9 cellular contexts compared by ENCODE assay signal in the genomic region with DNA sequence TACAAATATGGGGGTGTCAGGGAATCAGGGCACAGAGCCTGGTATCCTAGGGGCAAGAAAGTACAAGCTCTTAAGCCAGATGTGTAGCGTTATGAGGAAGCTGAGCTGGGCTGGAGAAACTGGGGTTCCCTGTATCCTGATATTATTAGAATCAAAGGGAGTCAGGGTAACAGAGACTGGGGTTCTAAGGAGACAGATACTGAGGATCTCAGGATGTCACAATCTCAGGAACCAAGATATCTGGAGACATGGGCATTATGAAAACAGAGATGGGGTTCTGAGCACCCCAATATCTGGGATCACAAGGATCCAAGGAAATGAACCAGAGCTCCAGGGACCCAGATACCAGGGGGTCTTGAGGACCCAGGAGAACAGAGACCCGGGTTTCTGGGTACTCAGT. TPM values are rescaled to one million over a fixed set of nuclear protein-coding genes. Genes with fewer than 3 reads are reported as not detected.
DNase-seq lines count a peak whose midpoint lies in the region; ATAC-seq and TF ChIP-seq lines count a peak whose summit lies in the region.
"Had no signal": no experiment of that assay in that cellular context is flagged by ENCODE, and none has a peak within 500 bp of the region (broad histone marks: within the 10 kb centered on the region; RNA-seq: fewer than 3 reads in every experiment).

No MANE protein-coding gene starts in this region.

- H3K4me3 Mint-ChIP-seq in GM23338: peak overlapping the region; percentile 65
- peak overlapping the region; percentile 68 for H3K4me3 Mint-ChIP-seq in WTC11

- H3K79me2 ChIP-seq in GM23338 (replicated peaks; ENCODE audit: insufficient read depth): no peaks in the 10 kb centered on the region

- H3K27me3 ChIP-seq in GM23338 (ENCODE audit: insufficient read depth) (peaks cover 92% of the 10 kb centered on the region), gastroesophageal sphincter (no peaks in the 10 kb centered on the region), skeletal muscle satellite cell (ENCODE audit: control insufficient read depth, insufficient read depth, low read length) (no peaks in the 10 kb centered on the region)

- TF ChIP-seq CTCF in GM23338 (conservative IDR thresholded peaks at IDR 0.05; ENCODE audit: low read depth in 2 of 2): no peak
- no peak for TF ChIP-seq CTCF in WTC11 (IDR thresholded peaks at IDR 0.05)
- no peak for TF ChIP-seq CTCF in gastroesophageal sphincter (IDR thresholded peaks at IDR 0.05)

- TF ChIP-seq EP300 in gastroesophageal sphincter (IDR thresholded peaks at IDR 0.05): no peak

- H3F3A ChIP-seq in GM23338 (replicated peaks; ENCODE audit: low read depth): peaks cover 9% of the 10 kb centered on the region

- peak overlapping the region; percentile 87 for H3K9ac ChIP-seq in skeletal muscle satellite cell (ENCODE audit: low read depth, low read length)

- no peak for ATAC-seq in GM23338
- ATAC-seq in WTC11: no peak
- no peak for ATAC-seq in gastroesophageal sphincter
- ATAC-seq in GM18861 (IDR thresholded peaks at IDR 0.05; ENCODE audit: unreplicated experiment): no peak
- no peak for ATAC-seq in esophagus mucosa

- POLR2A ChIA-PET in WTC11 (lab: Charles Lee): interaction anchor here (1.1 to 1.2 kb wide), 2 partner anchors 8 to 21 kb away, joined by 3 to 5 read pairs; no protein-coding TSS in a partner anchor

- peak overlapping the region; percentile 86 for H3K4me3 ChIP-seq in GM23338
- H3K4me3 ChIP-seq in gastroesophageal sphincter: peak overlapping the region; percentile 81 to 85
- H3K4me3 ChIP-seq in skeletal muscle satellite cell (ENCODE audit: low read length): peak overlapping the region; percentile 77

- DNase-seq in GM23338 (ENCODE audit: low spot score): no peak
- no peak for DNase-seq in WTC11 (ENCODE audit: low spot score)
- DNase-seq in NCI-H2029 treated with DMSO at 0.1 percent for 48 hours (lab: John Stamatoyannopoulos, UW): no peak
- no peak for DNase-seq in NCI-H82 (lab: John Stamatoyannopoulos, UW)

- H3K9me3 ChIP-seq in gastroesophageal sphincter (no peaks in the 10 kb centered on the region), skeletal muscle satellite cell (replicated peaks; ENCODE audit: low read length) (no peaks in the 10 kb centered on the region)

- H3K27me3 Mint-ChIP-seq in GM23338 (ENCODE audit: insufficient read depth, low read depth, poor library complexity) (peaks cover 70% of the 10 kb centered on the region), WTC11 (ENCODE audit: low read depth) (peaks cover 85% of the 10 kb centered on the region)

- WGBS in gastroesophageal sphincter (ENCODE audit: low coverage in 1 of 2), 2 donors: 25 to 45% methylated on average over 1 to 2 of the region's 2 CpGs

- H3K27ac ChIP-seq in GM23338 (ENCODE audit: low read depth): no peak overlapping the region
- peak overlapping the region; percentile 72 to 92 (median 92) for H3K27ac ChIP-seq in gastroesophageal sphincter

- peaks cover 4% of the 10 kb centered on the region; the same call in 1 of the 3 replicates for H3K36me3 Mint-ChIP-seq in GM23338 (ENCODE audit: low read depth)
- H3K36me3 Mint-ChIP-seq in WTC11: no peaks in the 10 kb centered on the region

- H3K9me3 Mint-ChIP-seq in GM23338 (no peaks in the 10 kb centered on the region; the same call in 1 of the 3 replicates), WTC11 (no peaks in the 10 kb centered on the region)

- H3K36me3 ChIP-seq in GM23338 (ENCODE audit: insufficient read depth) (no peaks in the 10 kb centered on the region), gastroesophageal sphincter (peaks cover 0 to 25% of the 10 kb centered on the region in 2 donors), skeletal muscle satellite cell (ENCODE audit: insufficient read depth, low read length) (peaks cover 20% of the 10 kb centered on the region)

- peaks cover 11% of the 10 kb centered on the region for H3K4me1 ChIP-seq in GM23338 (ENCODE audit: insufficient read depth)
- H3K4me1 ChIP-seq in gastroesophageal sphincter: peaks cover 0 to 89% (median 45%) of the 10 kb centered on the region in 3 donors
- H3K4me1 ChIP-seq in skeletal muscle satellite cell (ENCODE audit: control insufficient read depth, insufficient read depth, low read length): peaks cover 70% of the 10 kb centered on the region

- H4K20me1 ChIP-seq in GM23338 (replicated peaks; ENCODE audit: insufficient read depth): no peaks in the 10 kb centered on the region

- H3K4me1 Mint-ChIP-seq in GM23338 (peaks cover 14% of the 10 kb centered on the region; the same call in 2 of the 3 replicates), WTC11 (peaks cover 17% of the 10 kb centered on the region)

- no peaks in the 10 kb centered on the region for H3K9me2 ChIP-seq in GM23338 (ENCODE audit: insufficient read depth)

- H2AFZ ChIP-seq in GM23338: no peak overlapping the region

- TF ChIP-seq POLR2A in gastroesophageal sphincter (IDR thresholded peaks at IDR 0.05): no peak

- H3K27ac Mint-ChIP-seq in GM23338 (no peak overlapping the region), WTC11 (no peak overlapping the region)

- H3K4me2 ChIP-seq in GM23338: peak overlapping the region; percentile 94
- H3K4me2 ChIP-seq in skeletal muscle satellite cell (ENCODE audit: low read length): peak overlapping the region; percentile 89

- CTCF ChIA-PET in WTC11 (lab: Charles Lee): interaction anchor here (0.6 to 1.6 kb wide), 8 partner anchors 10 to 731 kb away, joined by 3 to 8 read pairs (median 6); no protein-coding TSS in a partner anchor

TF ChIP-seq in GM23338, 12 proteins besides CTCF, POLR2A, EP300 and RAD21:
- peak; percentile 45 for TF ChIP-seq EZH2 (IDR thresholded peaks at IDR 0.05; ENCODE audit: low read depth, unreplicated experiment)
- TF ChIP-seq, protein P1, sequence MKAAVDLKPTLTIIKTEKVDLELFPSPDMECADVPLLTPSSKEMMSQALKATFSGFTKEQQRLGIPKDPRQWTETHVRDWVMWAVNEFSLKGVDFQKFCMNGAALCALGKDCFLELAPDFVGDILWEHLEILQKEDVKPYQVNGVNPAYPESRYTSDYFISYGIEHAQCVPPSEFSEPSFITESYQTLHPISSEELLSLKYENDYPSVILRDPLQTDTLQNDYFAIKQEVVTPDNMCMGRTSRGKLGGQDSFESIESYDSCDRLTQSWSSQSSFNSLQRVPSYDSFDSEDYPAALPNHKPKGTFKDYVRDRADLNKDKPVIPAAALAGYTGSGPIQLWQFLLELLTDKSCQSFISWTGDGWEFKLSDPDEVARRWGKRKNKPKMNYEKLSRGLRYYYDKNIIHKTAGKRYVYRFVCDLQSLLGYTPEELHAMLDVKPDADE (IDR thresholded peaks at IDR 0.05): no peak
TF ChIP-seq in GM23338: peak in this region for 1.

TF ChIP-seq in WTC11, 78 proteins besides CTCF, POLR2A, EP300 and RAD21:
- TF ChIP-seq ZNF219 (CRISPR knock-in tag; IDR thresholded peaks at IDR 0.05; ENCODE audit: borderline replicate concordance): no peak
- TF ChIP-seq TEAD4 (CRISPR knock-in tag; IDR thresholded peaks at IDR 0.05): no peak
- TF ChIP-seq, protein P2, sequence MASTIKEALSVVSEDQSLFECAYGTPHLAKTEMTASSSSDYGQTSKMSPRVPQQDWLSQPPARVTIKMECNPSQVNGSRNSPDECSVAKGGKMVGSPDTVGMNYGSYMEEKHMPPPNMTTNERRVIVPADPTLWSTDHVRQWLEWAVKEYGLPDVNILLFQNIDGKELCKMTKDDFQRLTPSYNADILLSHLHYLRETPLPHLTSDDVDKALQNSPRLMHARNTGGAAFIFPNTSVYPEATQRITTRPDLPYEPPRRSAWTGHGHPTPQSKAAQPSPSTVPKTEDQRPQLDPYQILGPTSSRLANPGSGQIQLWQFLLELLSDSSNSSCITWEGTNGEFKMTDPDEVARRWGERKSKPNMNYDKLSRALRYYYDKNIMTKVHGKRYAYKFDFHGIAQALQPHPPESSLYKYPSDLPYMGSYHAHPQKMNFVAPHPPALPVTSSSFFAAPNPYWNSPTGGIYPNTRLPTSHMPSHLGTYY (CRISPR knock-in tag; IDR thresholded peaks at IDR 0.05): no peak
- TF ChIP-seq PREB (CRISPR knock-in tag; IDR thresholded peaks at IDR 0.05; ENCODE audit: borderline replicate concordance): no peak
- TF ChIP-seq RELA (CRISPR knock-in tag; IDR thresholded peaks at IDR 0.05; ENCODE audit: borderline replicate concordance): no peak

RNA-seq across cellular contexts. Expression of gene BCL3, which starts 0.8 kb away (rescaled TPM):
- 0.62 and 1.4 TPM in 2 replicates for total RNA-seq in GM23338 (2014; rRNA removed; shearing (Covaris generic))
- 3.3 and 4.1 TPM in 2 replicates for polyA plus RNA-seq in GM23338 (2016; fragmentation: Nextera tagmentation; extraction: Ambion mirVana)
- total RNA-seq in WTC11 (2021): 4.6 to 7.8 TPM (median 5.6 TPM) in 3 replicates
- 10 to 100 TPM; 13.2 to 37.7 (median 16.4) TPM for total RNA-seq in gastroesophageal sphincter
- total RNA-seq in skeletal muscle satellite cell (2012; rRNA removed): 5.7 and 5.8 TPM in 2 replicates
- 67.6 TPM for total RNA-seq in esophagus mucosa

RNA-seq across cellular contexts. Expression of gene CBLC, which starts 28.4 kb away (rescaled TPM):
- total RNA-seq in GM23338 (2014; rRNA removed; shearing (Covaris generic)): 27.1 and 29.3 TPM in 2 replicates
- 13.8 and 14.5 TPM in 2 replicates for polyA plus RNA-seq in GM23338 (2016; fragmentation: Nextera tagmentation; extraction: Ambion mirVana)
- total RNA-seq in WTC11 (2021) (20.5 to 29.5 TPM (median 27.8 TPM) in 3 replicates), gastroesophageal sphincter (1 to 10 TPM in 1 of 4 donors, under 1 TPM in 1, not detected in 2; 0.93 to 1.0 TPM), esophagus mucosa (36.2 TPM)
- total RNA-seq in skeletal muscle satellite cell (2012; rRNA removed): not detected in 2 replicates

RNA-seq across cellular contexts. Expression of gene CEACAM16, which starts 50.4 kb away (rescaled TPM):
- not detected in 2 replicates for total RNA-seq in GM23338 (2014; rRNA removed; shearing (Covaris generic))
- polyA plus RNA-seq in GM23338 (2016; fragmentation: Nextera tagmentation; extraction: Ambion mirVana): not detected in 2 replicates
- total RNA-seq in WTC11 (2021) (not detected in 3 replicates), gastroesophageal sphincter (not detected), esophagus mucosa (not detected)
- not detected in 2 replicates for total RNA-seq in skeletal muscle satellite cell (2012; rRNA removed)
- total RNA-seq: renal cortical epithelial cell had no signal

RNA-seq across cellular contexts. Expression of gene BCAM, which starts 59.6 kb away (rescaled TPM):
- 80.5 and 100 TPM in 2 replicates for total RNA-seq in GM23338 (2014; rRNA removed; shearing (Covaris generic))
- 33.3 and 36.9 TPM in 2 replicates for polyA plus RNA-seq in GM23338 (2016; fragmentation: Nextera tagmentation; extraction: Ambion mirVana)
- total RNA-seq in WTC11 (2021) (73.1 to 89.5 TPM (median 80.0 TPM) in 3 replicates), gastroesophageal sphincter (10 to 100 TPM; 24.1 to 52.7 (median 36.9) TPM), esophagus mucosa (13.3 TPM)
- 0.25 and 7.6 TPM in 2 replicates for total RNA-seq in skeletal muscle satellite cell (2012; rRNA removed)

Comparison
In these comparisons a context has a peak if more than half of its experiments do, and no peak if none do; other contexts are left out.
1. RNA of gene CBLC, which starts 28.4 kb away (total RNA-seq): 36.2 TPM in esophagus mucosa (single experiment), 27.1 to 29.3 TPM in GM23338 and 20.5 to 29.5 TPM in WTC11; 0.93 to 1.0 TPM in gastroesophageal sphincter; every median in the first group is over 10 times any median in the second.
2. Peak in every context shown above with its lines, with median percentiles within 50 percentile points of each other: H3K4me3 ChIP-seq.